ENCODE assay signal across 27 cellular contexts in genomic region chr2:124286089-124286783, GRCh38.
DNase-seq lines count a peak whose midpoint lies in the region; ATAC-seq and TF ChIP-seq lines count a peak whose summit lies in the region.
"Had no signal": no experiment of that assay in that cellular context is flagged by ENCODE, and none has a peak within 500 bp of the region (broad histone marks: within the 10 kb centered on the region; RNA-seq: fewer than 3 reads in every experiment).

No MANE protein-coding gene starts in this region.

- no peaks in the 10 kb centered on the region for H3K4me1 ChIP-seq in mesenchymal stem cell (ENCODE audit: control insufficient read depth, insufficient read depth, low read depth, low read length)
- H3K4me1 ChIP-seq in naive thymus-derived CD4-positive, alpha-beta T cell (ENCODE audit: control insufficient read depth in 2 of 2, insufficient read depth in 2 of 2, low read length in 2 of 2): no peaks in the 10 kb centered on the region
- H3K4me1 ChIP-seq: prostate gland, suprapubic skin, uterus had no signal

- H3K36me3 Mint-ChIP-seq in mesothelial cell of epicardium: no peaks in the 10 kb centered on the region
- H3K36me3 Mint-ChIP-seq in naive thymus-derived CD4-positive, alpha-beta T cell: no peaks in the 10 kb centered on the region
- H3K36me3 Mint-ChIP-seq: activated naive CD8-positive, alpha-beta T cell treated with anti-CD3 and anti-CD28 coated beads for 36 hours; stimulated activated naive B cell treated with anti-CD40 and anti-IgM and Interleukin-4, amounts not matched to agents 10 μg/mL and 1 μg/mL and 100 μg/mL, for 72 hours had no signal

- intact Hi-C loops in naive thymus-derived CD4-positive, alpha-beta T cell (cut with micrococcal nuclease): no loop called here

- H2AK5ac ChIP-seq in mesenchymal stem cell (ENCODE audit: low read length, severe bottlenecking): no peak overlapping the region

- WGBS in mesenchymal stem cell: 48% methylated on average over 7 of the region's 7 CpGs

- CTCF ChIA-PET in naive thymus-derived CD4-positive, alpha-beta T cell (lab: Charles Lee): no interaction called here

- no peak overlapping the region for H2AFZ ChIP-seq in mesenchymal stem cell (ENCODE audit: low read depth, low read length)

- H2BK120ac ChIP-seq in mesenchymal stem cell (ENCODE audit: low read depth, low read length): no peak overlapping the region

- no peak overlapping the region for H3K23ac ChIP-seq in mesenchymal stem cell (ENCODE audit: low read length in 2 of 2)

- H3K27me3 ChIP-seq in MG63 (no peaks in the 10 kb centered on the region), mesenchymal stem cell (ENCODE audit: control insufficient read depth in 1 of 2, insufficient read depth in 1 of 2, low read length in 2 of 2) (no peaks in the 10 kb centered on the region)
- H3K27me3 ChIP-seq in naive thymus-derived CD4-positive, alpha-beta T cell (ENCODE audit: control insufficient read depth in 2 of 2, insufficient read depth in 2 of 2, low read length in 2 of 2): no peaks in the 10 kb centered on the region
- H3K27me3 ChIP-seq: suprapubic skin, uterus had no signal

- H3K4me3 Mint-ChIP-seq in mesothelial cell of epicardium: no peak overlapping the region
- no peak overlapping the region for H3K4me3 Mint-ChIP-seq in naive thymus-derived CD4-positive, alpha-beta T cell
- H3K4me3 Mint-ChIP-seq: activated naive CD8-positive, alpha-beta T cell treated with anti-CD3 and anti-CD28 coated beads for 36 hours; CD4-positive, alpha-beta T cell; stimulated activated naive B cell treated with anti-CD40 and anti-IgM and Interleukin-4, amounts not matched to agents 10 μg/mL and 1 μg/mL and 100 μg/mL, for 72 hours; T-helper 17 cell had no signal

- no peak overlapping the region for H2BK5ac ChIP-seq in mesenchymal stem cell (ENCODE audit: low read depth, low read length, poor library complexity, severe bottlenecking)

- no peak for TF ChIP-seq CTCF in mesothelial cell of epicardium (IDR thresholded peaks at IDR 0.05; ENCODE audit: unreplicated experiment)

- H3K9me3 Mint-ChIP-seq in mesothelial cell of epicardium: peaks cover 5% of the 10 kb centered on the region
- peaks cover 0 to 18% (median 5%) of the 10 kb centered on the region in 11 donors for H3K9me3 Mint-ChIP-seq in naive thymus-derived CD4-positive, alpha-beta T cell

- H3K9me3 ChIP-seq in MG63 (no peaks in the 10 kb centered on the region), mesenchymal stem cell (ENCODE audit: control insufficient read depth, low read length) (no peaks in the 10 kb centered on the region)
- peaks cover 0 to 4% (median 0%) of the 10 kb centered on the region in 3 experiments for H3K9me3 ChIP-seq in naive thymus-derived CD4-positive, alpha-beta T cell (ENCODE audit: control insufficient read depth in 2 of 3, low read length in 3 of 3)
- H3K9me3 ChIP-seq: prostate gland, suprapubic skin, uterus had no signal

- POLR2A ChIA-PET in naive thymus-derived CD4-positive, alpha-beta T cell (lab: Charles Lee): interaction anchor here (0.5 kb wide), 1 partner anchor 47 kb away, joined by 3 read pairs; no protein-coding TSS in a partner anchor

- H3K79me1 ChIP-seq in mesenchymal stem cell (replicated peaks; ENCODE audit: low read length, poor library complexity, severe bottlenecking): no peaks in the 10 kb centered on the region

- H3K4ac ChIP-seq in mesenchymal stem cell (ENCODE audit: low read depth in 1 of 2, low read length in 2 of 2): no peak overlapping the region

- H3K27ac ChIP-seq in mesenchymal stem cell (ENCODE audit: low read length, poor library complexity, severe bottlenecking): no peak overlapping the region
- no peak overlapping the region for H3K27ac ChIP-seq in naive thymus-derived CD4-positive, alpha-beta T cell (ENCODE audit: low read depth, low read length)
- H3K27ac ChIP-seq: prostate gland, suprapubic skin, uterus had no signal

- no peak overlapping the region for H3K4me2 ChIP-seq in mesenchymal stem cell (ENCODE audit: low read length, poor library complexity, severe bottlenecking)

- no peak overlapping the region for H3K18ac ChIP-seq in mesenchymal stem cell (ENCODE audit: low read depth in 1 of 2, low read length in 2 of 2)

- DNase-seq in GM04503 (ENCODE audit: low read depth) (peak; percentile 2), MG63 (peak; percentile 67), fibroblast of peridontal ligament (ENCODE audit: extremely low read depth) (peak; percentile 26), mesenchymal stem cell (peak; percentile 2), mesothelial cell of epicardium (ENCODE audit: low spot score in 2 of 2, unreplicated experiment in 2 of 2) (no peak)
- no peak for DNase-seq in naive thymus-derived CD4-positive, alpha-beta T cell
- DNase-seq: activated CD8-positive, alpha-beta memory T cell treated with anti-CD3 and anti-CD28 coated beads for 24 hours; activated effector memory CD4-positive, alpha-beta T cell treated with anti-CD3 and anti-CD28 coated beads, Interleukin-2, amount 50 U/mL, for 16 hours; activated naive CD8-positive, alpha-beta T cell treated with anti-CD3 and anti-CD28 coated beads for 36 hours; aorta; CD4-positive, alpha-beta T cell; central memory CD4-positive, alpha-beta T cell; dermis blood vessel endothelial cell; H7; Karpas-422; NCI-H1694; NCI-H526; NK-92 treated with Interleukin-12 subunit alpha and Interleukin-12 subunit beta, amount 100 ng/mL, for 24 hours; PC-3; stimulated activated CD4-positive, alpha-beta T cell treated with anti-CD3 and anti-CD28 coated beads, Interleukin-15, amount 100 ng/mL, for 24 hours; stimulated activated naive B cell treated with anti-CD40 and anti-IgM and Interleukin-4, amounts not matched to agents 10 μg/mL and 1 μg/mL and 100 μg/mL, for 72 hours; T-helper 17 cell; uterus had no signal

- H3K36me3 ChIP-seq in MG63 (no peaks in the 10 kb centered on the region), mesenchymal stem cell (ENCODE audit: control insufficient read depth in 1 of 2, insufficient read depth in 2 of 2, low read depth in 1 of 2, low read length in 2 of 2) (no peaks in the 10 kb centered on the region)
- no peaks in the 10 kb centered on the region for H3K36me3 ChIP-seq in naive thymus-derived CD4-positive, alpha-beta T cell (ENCODE audit: control insufficient read depth in 2 of 3, insufficient read depth in 3 of 3, low read length in 3 of 3)
- H3K36me3 ChIP-seq: prostate gland, suprapubic skin, uterus had no signal

- H3K9ac ChIP-seq in mesenchymal stem cell (ENCODE audit: low read length): no peak overlapping the region

- H3K4me1 Mint-ChIP-seq in mesothelial cell of epicardium: peaks cover 5% of the 10 kb centered on the region
- no peaks in the 10 kb centered on the region for H3K4me1 Mint-ChIP-seq in naive thymus-derived CD4-positive, alpha-beta T cell
- H3K4me1 Mint-ChIP-seq: activated naive CD8-positive, alpha-beta T cell treated with anti-CD3 and anti-CD28 coated beads for 36 hours; stimulated activated naive B cell treated with anti-CD40 and anti-IgM and Interleukin-4, amounts not matched to agents 10 μg/mL and 1 μg/mL and 100 μg/mL, for 72 hours; T-helper 17 cell had no signal

- no peak overlapping the region for H2BK12ac ChIP-seq in mesenchymal stem cell (ENCODE audit: low read length in 2 of 2)

- no peak overlapping the region for H4K8ac ChIP-seq in mesenchymal stem cell (ENCODE audit: low read length)

- H3K4me3 ChIP-seq in MG63 (no peak overlapping the region), mesenchymal stem cell (ENCODE audit: insufficient read depth in 1 of 2, low read depth in 1 of 2, low read length in 2 of 2) (no peak overlapping the region)
- H3K4me3 ChIP-seq in naive thymus-derived CD4-positive, alpha-beta T cell (ENCODE audit: low read length): no peak overlapping the region
- H3K4me3 ChIP-seq: prostate gland, suprapubic skin, uterus had no signal

- H3K27ac Mint-ChIP-seq in mesothelial cell of epicardium: no peak overlapping the region
- H3K27ac Mint-ChIP-seq in naive thymus-derived CD4-positive, alpha-beta T cell: no peak overlapping the region
- H3K27ac Mint-ChIP-seq: activated naive CD8-positive, alpha-beta T cell treated with anti-CD3 and anti-CD28 coated beads for 36 hours; CD4-positive, alpha-beta T cell; stimulated activated naive B cell treated with anti-CD40 and anti-IgM and Interleukin-4, amounts not matched to agents 10 μg/mL and 1 μg/mL and 100 μg/mL, for 72 hours; T-helper 17 cell had no signal

- H3K27me3 Mint-ChIP-seq in mesothelial cell of epicardium (ENCODE audit: low read depth): peaks cover 2% of the 10 kb centered on the region
- H3K27me3 Mint-ChIP-seq in naive thymus-derived CD4-positive, alpha-beta T cell: no peaks in the 10 kb centered on the region
- H3K27me3 Mint-ChIP-seq: activated naive CD8-positive, alpha-beta T cell treated with anti-CD3 and anti-CD28 coated beads for 36 hours; CD4-positive, alpha-beta T cell; stimulated activated naive B cell treated with anti-CD40 and anti-IgM and Interleukin-4, amounts not matched to agents 10 μg/mL and 1 μg/mL and 100 μg/mL, for 72 hours; T-helper 17 cell had no signal

- no peak overlapping the region for H4K91ac ChIP-seq in mesenchymal stem cell (ENCODE audit: low read length)

- no peak for ATAC-seq in HG03432 (IDR thresholded peaks at IDR 0.05; ENCODE audit: unreplicated experiment)
- ATAC-seq in naive thymus-derived CD4-positive, alpha-beta T cell: no peak
- ATAC-seq: PC-3; SK-N-SH treated with all-trans-retinoic acid at 6 μM for 48 hours; stimulated activated naive B cell treated with anti-CD40 and anti-IgM and Interleukin-4, amounts not matched to agents 10 μg/mL and 1 μg/mL and 100 μg/mL, for 72 hours; T-helper 17 cell had no signal

- no peak overlapping the region for H3K14ac ChIP-seq in mesenchymal stem cell (ENCODE audit: low read length in 2 of 2)

- H2BK15ac ChIP-seq in mesenchymal stem cell (ENCODE audit: low read depth, poor library complexity, severe bottlenecking): no peak overlapping the region

Comparison
In these comparisons a context has a peak if more than half of its experiments do, and no peak if none do; other contexts are left out.
1. DNase-seq: peak in GM04503 (single experiment), MG63 (single experiment), fibroblast of peridontal ligament (single experiment) and mesenchymal stem cell (single experiment); none in mesothelial cell of epicardium (0 of 2) and naive thymus-derived CD4-positive, alpha-beta T cell (0 of 9).